ENCODE assay signal across 8 cellular contexts in genomic region chr19:40599331-40600085, GRCh38. TPM values are rescaled to one million over a fixed set of nuclear protein-coding genes. Genes with fewer than 3 reads are reported as not detected.
DNase-seq lines count a peak whose midpoint lies in the region; ATAC-seq and TF ChIP-seq lines count a peak whose summit lies in the region.

No MANE protein-coding gene starts in this region.

- H3K27me3 Mint-ChIP-seq in activated T-cell treated with anti-CD3 and anti-CD28 coated beads, Interleukin-2, amount 50 U/mL, for 24 hours: peaks cover 48% of the 10 kb centered on the region

- H3K27ac ChIP-seq in heart left ventricle (peak overlapping the region; percentile 42 to 97 (median 85)), upper lobe of left lung (peak overlapping the region; percentile 35 to 80 (median 70))

- H3K27me3 ChIP-seq in heart left ventricle (peaks cover 9 to 63% (median 20%) of the 10 kb centered on the region in 9 donors), upper lobe of left lung (peaks cover 0 to 51% (median 21%) of the 10 kb centered on the region in 4 donors)

- no peak overlapping the region for H3K27ac Mint-ChIP-seq in activated T-cell treated with anti-CD3 and anti-CD28 coated beads, Interleukin-2, amount 50 U/mL, for 24 hours

- TF ChIP-seq EP300 in upper lobe of left lung (IDR thresholded peaks at IDR 0.05): no peak

- H3K4me1 ChIP-seq in heart left ventricle (peaks cover 0 to 76% (median 61%) of the 10 kb centered on the region in 12 donors), upper lobe of left lung (peaks cover 72 to 79% (median 77%) of the 10 kb centered on the region in 4 donors)

- no peak overlapping the region for H3K4me3 Mint-ChIP-seq in activated T-cell treated with anti-CD3 and anti-CD28 coated beads, Interleukin-2, amount 50 U/mL, for 24 hours

- 5 to 13% (median 8%) methylated on average over 11 to 12 of the region's 12 CpGs for WGBS in heart left ventricle, 4 donors
- WGBS in upper lobe of left lung, 2 donors: 5% methylated on average over 9 to 12 of the region's 12 CpGs

- ATAC-seq in heart left ventricle (no peak), left ventricle myocardium superior (no peak), upper lobe of left lung (ENCODE audit: low FRiP score in 2 of 2) (no peak), HG03342 (IDR thresholded peaks at IDR 0.05; ENCODE audit: unreplicated experiment) (no peak)

- H3K36me3 ChIP-seq in heart left ventricle (no peaks in the 10 kb centered on the region), upper lobe of left lung (no peaks in the 10 kb centered on the region)

- TF ChIP-seq CTCF in heart left ventricle (IDR thresholded peaks at IDR 0.05): no peak
- no peak for TF ChIP-seq CTCF in upper lobe of left lung (IDR thresholded peaks at IDR 0.05)

- H3K36me3 Mint-ChIP-seq in activated T-cell treated with anti-CD3 and anti-CD28 coated beads, Interleukin-2, amount 50 U/mL, for 24 hours (ENCODE audit: low read depth): no peaks in the 10 kb centered on the region

- peak in 2 of 5 donors; percentile 42 to 60 for DNase-seq in heart left ventricle
- no peak for DNase-seq in left ventricle myocardium superior
- peak; percentile 40 for DNase-seq in activated T-cell treated with anti-CD3 and anti-CD28 coated beads, Interleukin-2, amount 50 U/mL, for 24 hours
- DNase-seq in left kidney (ENCODE audit: low read depth, low spot score): peak; percentile 52
- peak in 1 of 2 donors; percentile 34 for DNase-seq in upper lobe of left lung
- no peak for DNase-seq in HCEC 1CT
- DNase-seq in globus pallidus (ENCODE audit: low spot score): no peak

- no peaks in the 10 kb centered on the region for H3K9me3 Mint-ChIP-seq in activated T-cell treated with anti-CD3 and anti-CD28 coated beads, Interleukin-2, amount 50 U/mL, for 24 hours

- H3K4me1 Mint-ChIP-seq in activated T-cell treated with anti-CD3 and anti-CD28 coated beads, Interleukin-2, amount 50 U/mL, for 24 hours (ENCODE audit: low read depth): peaks cover 60% of the 10 kb centered on the region

- H3K9me3 ChIP-seq in heart left ventricle (no peaks in the 10 kb centered on the region), upper lobe of left lung (no peaks in the 10 kb centered on the region)

- H3K4me3 ChIP-seq in heart left ventricle: peak overlapping the region in 10 of 12 donors; percentile 21 to 96 (median 70)
- H3K4me3 ChIP-seq in upper lobe of left lung: peak overlapping the region in 3 of 4 donors; percentile 0 to 58 (median 56)

- intact Hi-C loops in heart left ventricle (cut with DNase I) (loop anchor here (2.0 to 10.0 kb wide), 16 partner anchors 38 to 315 kb away; partner anchors contain the start of genes BLVRB (in 5 of the 10), SPTBN4 (in 5 of the 10) and AKT2 (in 2 of the 10)), left ventricle myocardium superior (cut with micrococcal nuclease) (no loop called here)

- TF ChIP-seq POLR2A in heart left ventricle (IDR thresholded peaks at IDR 0.05) (no peak), upper lobe of left lung (IDR thresholded peaks at IDR 0.05) (no peak)

RNA-seq across cellular contexts. Expression of gene LTBP4, which starts 1.7 kb away (rescaled TPM):
- total RNA-seq in heart left ventricle (100 to 1,000 TPM; 101 to 319 (median 212) TPM), left ventricle myocardium superior (294 TPM), upper lobe of left lung (100 to 1,000 TPM; 125 to 541 (median 401) TPM)
- 100 to 1,000 TPM in 1 of 2 donors, 10 to 100 TPM in 1; 95.0 to 121 TPM for polyA plus RNA-seq in heart left ventricle

RNA-seq across cellular contexts. Expression of gene SHKBP1, which starts 22.8 kb away (rescaled TPM):
- total RNA-seq in heart left ventricle (10 to 100 TPM; 16.4 to 52.8 (median 18.4) TPM), left ventricle myocardium superior (16.4 TPM), upper lobe of left lung (100 to 1,000 TPM in 2 of 6 donors, 10 to 100 TPM in 4; 60.6 to 232 (median 90.2) TPM)
- polyA plus RNA-seq in heart left ventricle: 10 to 100 TPM; 23.2 to 37.0 TPM

Comparison
In these comparisons a context has a peak if more than half of its experiments do, and no peak if none do; other contexts are left out.
1. DNase-seq: peak in activated T-cell treated with anti-CD3 and anti-CD28 coated beads, Interleukin-2, amount 50 U/mL, for 24 hours (single experiment) and left kidney (single experiment); none in left ventricle myocardium superior (single experiment), HCEC 1CT (single experiment) and globus pallidus (single experiment).